Comparison of ENCODE assay signal across 16 cellular contexts in genomic region chr5:171314728-171315385, GRCh38. TPM values are rescaled to one million over a fixed set of nuclear protein-coding genes. Genes with fewer than 3 reads are reported as not detected.
DNase-seq lines count a peak whose midpoint lies in the region; ATAC-seq, FAIRE-seq and TF ChIP-seq lines count a peak whose summit lies in the region.
"Had no signal": no experiment of that assay in that cellular context is flagged by ENCODE, and none has a peak within 500 bp of the region (broad histone marks: within the 10 kb centered on the region; RNA-seq: fewer than 3 reads in every experiment).

No MANE protein-coding gene starts in this region.

- H3K9ac ChIP-seq in trophoblast cell (ENCODE audit: low read length): no peak overlapping the region

- ATAC-seq in T-cell (replicated peaks in 1 of 4): no peak

- H3K4me3 Mint-ChIP-seq in HFFc6 (peak overlapping the region; percentile 74; the same call in 1 of the 2 replicates), glutamatergic neuron (ENCODE audit: unreplicated experiment) (peak overlapping the region; percentile 99), T-cell (peak overlapping the region in 1 of 3 donors; percentile 40)
- H3K4me3 Mint-ChIP-seq: activated CD4-positive, alpha-beta T cell treated with anti-CD3 and anti-CD28 coated beads, Interleukin-2, amount 10 ng/mL, durations not matched to agents 7 days and 5 days had no signal

- H2BK5ac ChIP-seq in trophoblast cell (ENCODE audit: low read depth, low read length, poor library complexity): no peak overlapping the region

- WGBS in trophoblast cell (ENCODE audit: extremely low coverage, insufficient coverage, insufficient read length): no CpG with 5 or more reads among the region's 53 CpGs

- H3K79me1 ChIP-seq in trophoblast cell (ENCODE audit: low read length): no peaks in the 10 kb centered on the region

- no peak overlapping the region for H2AFZ ChIP-seq in trophoblast cell (ENCODE audit: insufficient read depth, low read length, poor library complexity)

- peaks cover 33% of the 10 kb centered on the region for H3K4me1 Mint-ChIP-seq in HFFc6 (ENCODE audit: low read depth)
- peaks cover 27% of the 10 kb centered on the region for H3K4me1 Mint-ChIP-seq in glutamatergic neuron (ENCODE audit: low read depth, unreplicated experiment)
- H3K4me1 Mint-ChIP-seq in T-cell: peaks cover 28 to 32% (median 30%) of the 10 kb centered on the region in 3 donors

- no peak for FAIRE-seq in frontal cortex (lab: Jason Lieb, UNC)
- FAIRE-seq: colon had no signal

- peaks cover 73% of the 10 kb centered on the region for H3K27me3 Mint-ChIP-seq in HFFc6 (ENCODE audit: insufficient read depth)
- peaks cover 43% of the 10 kb centered on the region for H3K27me3 Mint-ChIP-seq in glutamatergic neuron (ENCODE audit: unreplicated experiment)
- H3K27me3 Mint-ChIP-seq in T-cell: peaks cover 55 to 81% of the 10 kb centered on the region in 2 donors

- H4K91ac ChIP-seq in trophoblast cell (ENCODE audit: low read depth, low read length): no peak overlapping the region

- POLR2A ChIA-PET in T-cell (lab: Charles Lee): no interaction called here

- H3K14ac ChIP-seq in trophoblast cell (ENCODE audit: low read length): no peak overlapping the region

- no peaks in the 10 kb centered on the region for H3K79me2 ChIP-seq in trophoblast cell (ENCODE audit: control insufficient read depth, insufficient read depth, low read length, poor library complexity)

- H3K9me3 ChIP-seq in trophoblast cell (ENCODE audit: insufficient read depth, low read depth, low read length): peaks cover 4% of the 10 kb centered on the region

- no peaks in the 10 kb centered on the region; the same call in 1 of the 2 replicates for H3K36me3 Mint-ChIP-seq in HFFc6 (ENCODE audit: low read depth)
- H3K36me3 Mint-ChIP-seq in glutamatergic neuron (ENCODE audit: unreplicated experiment): peaks cover 13% of the 10 kb centered on the region
- no peaks in the 10 kb centered on the region for H3K36me3 Mint-ChIP-seq in T-cell

- H2AK5ac ChIP-seq in trophoblast cell (ENCODE audit: low read length): no peak overlapping the region

- H3K27ac ChIP-seq in trophoblast cell (ENCODE audit: low read depth, low read length): no peak overlapping the region

- H4K8ac ChIP-seq in trophoblast cell (ENCODE audit: low read depth, low read length): no peak overlapping the region

- CTCF ChIA-PET in T-cell (lab: Charles Lee): no interaction called here

- H2BK12ac ChIP-seq in trophoblast cell (ENCODE audit: low read length): no peak overlapping the region

- H3K4me2 ChIP-seq in trophoblast cell (ENCODE audit: low read length): peak overlapping the region; percentile 50

- H3K27me3 ChIP-seq in trophoblast cell (ENCODE audit: insufficient read depth, low read length): peaks cover 84% of the 10 kb centered on the region

- H3K4me3 ChIP-seq in trophoblast cell (ENCODE audit: low read depth, low read length): peak overlapping the region; percentile 40

- H3K9me3 Mint-ChIP-seq in HFFc6 (no peaks in the 10 kb centered on the region; the same call in 1 of the 2 replicates), glutamatergic neuron (ENCODE audit: unreplicated experiment) (peaks cover 44% of the 10 kb centered on the region), T-cell (no peaks in the 10 kb centered on the region)
- H3K9me3 Mint-ChIP-seq: activated CD4-positive, alpha-beta T cell treated with anti-CD3 and anti-CD28 coated beads, Interleukin-2, amount 10 ng/mL, durations not matched to agents 7 days and 5 days had no signal

- H3K4ac ChIP-seq in trophoblast cell (ENCODE audit: low read depth, low read length): no peak overlapping the region

- peak; percentile 9; the same call in 1 of the 2 replicates for TF ChIP-seq CTCF in HFFc6 (IDR thresholded peaks at IDR 0.05)
- no peak for TF ChIP-seq CTCF in glutamatergic neuron (IDR thresholded peaks at IDR 0.05; ENCODE audit: partially characterized antibody, unreplicated experiment)

- H3K27ac Mint-ChIP-seq in HFFc6: no peak overlapping the region
- H3K27ac Mint-ChIP-seq in glutamatergic neuron (ENCODE audit: unreplicated experiment): peak overlapping the region; percentile 66
- H3K27ac Mint-ChIP-seq in T-cell: no peak overlapping the region
- H3K27ac Mint-ChIP-seq: activated CD4-positive, alpha-beta T cell treated with anti-CD3 and anti-CD28 coated beads, Interleukin-2, amount 10 ng/mL, durations not matched to agents 7 days and 5 days had no signal

- H3K4me1 ChIP-seq in trophoblast cell (ENCODE audit: control insufficient read depth in 1 of 2, insufficient read depth in 2 of 2, low read length in 2 of 2): peaks cover 17 to 22% of the 10 kb centered on the region in 2 experiments

- peak; percentile 42 for DNase-seq in AG08396 (ENCODE audit: low spot score)
- no peak for DNase-seq in HFFc6
- peak; percentile 58 for DNase-seq in glutamatergic neuron
- DNase-seq in trophoblast cell: no peak
- DNase-seq in NOMO-1 treated with DMSO at 0.1 percent for 48 hours (lab: John Stamatoyannopoulos, UW; ENCODE audit: unreplicated experiment): no peak
- no peak for DNase-seq in frontal cortex (ENCODE audit: low spot score in 2 of 2)
- DNase-seq in DMS 273 treated with DMSO at 0.1 percent for 48 hours (lab: John Stamatoyannopoulos, UW): no peak
- DNase-seq in T-cell: no peak
- DNase-seq: activated CD4-positive, alpha-beta T cell treated with anti-CD3 and anti-CD28 coated beads, Interleukin-2, amount 10 ng/mL, durations not matched to agents 7 days and 5 days; EL; MV-4-11; stimulated activated CD4-positive, alpha-beta T cell treated with anti-CD3 and anti-CD28 coated beads, Interleukin-15, amount 100 ng/mL, for 24 hours; T-helper 1 cell had no signal

- H2BK120ac ChIP-seq in trophoblast cell (ENCODE audit: insufficient read depth, low read length, poor library complexity): no peak overlapping the region

- no peak overlapping the region for H3K18ac ChIP-seq in trophoblast cell (ENCODE audit: low read length)

- no peak overlapping the region for H4K12ac ChIP-seq in trophoblast cell (ENCODE audit: low read depth, low read length)

- H3K23ac ChIP-seq in trophoblast cell (ENCODE audit: low read length): no peak overlapping the region

- H3K36me3 ChIP-seq in trophoblast cell (ENCODE audit: control insufficient read depth in 1 of 2, insufficient read depth in 2 of 2, low read length in 2 of 2): no peaks in the 10 kb centered on the region

RNA-seq across cellular contexts. Expression of gene TLX3, which starts 5.8 kb away (rescaled TPM):
- total RNA-seq in HFFc6 (2021; fragmentation: NEBNext Ultra II Directional; extraction: Animal tissue kit (Norgen Biotek cat#: 25700)): not detected
- total RNA-seq in glutamatergic neuron (ENCODE audit: unreplicated experiment) (161 TPM), frontal cortex (not detected), T-cell (not detected)
- not detected in 2 replicates for polyA plus RNA-seq in trophoblast cell (2013)
- total RNA-seq: activated CD4-positive, alpha-beta T cell treated with anti-CD3 and anti-CD28 coated beads, Interleukin-2, amount 10 ng/mL, durations not matched to agents 7 days and 5 days; H4; HT-29 had no signal

Comparison
In these comparisons a context has a peak if more than half of its experiments do, and no peak if none do; other contexts are left out.
1. DNase-seq: peak in AG08396 (single experiment) and glutamatergic neuron (single experiment); none in HFFc6 (single experiment), trophoblast cell (0 of 2), NOMO-1 treated with DMSO at 0.1 percent for 48 hours (single experiment), frontal cortex (0 of 2), DMS 273 treated with DMSO at 0.1 percent for 48 hours (single experiment) and T-cell (0 of 34).
2. RNA of gene TLX3, which starts 5.8 kb away (total RNA-seq): 161 TPM in glutamatergic neuron (single experiment); not detected in HFFc6, not detected in frontal cortex (single experiment) and not detected in T-cell; every median in the first group is over 100 times any median in the second.